ENCODE assay signal across 8 cellular contexts in the genomic region with DNA sequence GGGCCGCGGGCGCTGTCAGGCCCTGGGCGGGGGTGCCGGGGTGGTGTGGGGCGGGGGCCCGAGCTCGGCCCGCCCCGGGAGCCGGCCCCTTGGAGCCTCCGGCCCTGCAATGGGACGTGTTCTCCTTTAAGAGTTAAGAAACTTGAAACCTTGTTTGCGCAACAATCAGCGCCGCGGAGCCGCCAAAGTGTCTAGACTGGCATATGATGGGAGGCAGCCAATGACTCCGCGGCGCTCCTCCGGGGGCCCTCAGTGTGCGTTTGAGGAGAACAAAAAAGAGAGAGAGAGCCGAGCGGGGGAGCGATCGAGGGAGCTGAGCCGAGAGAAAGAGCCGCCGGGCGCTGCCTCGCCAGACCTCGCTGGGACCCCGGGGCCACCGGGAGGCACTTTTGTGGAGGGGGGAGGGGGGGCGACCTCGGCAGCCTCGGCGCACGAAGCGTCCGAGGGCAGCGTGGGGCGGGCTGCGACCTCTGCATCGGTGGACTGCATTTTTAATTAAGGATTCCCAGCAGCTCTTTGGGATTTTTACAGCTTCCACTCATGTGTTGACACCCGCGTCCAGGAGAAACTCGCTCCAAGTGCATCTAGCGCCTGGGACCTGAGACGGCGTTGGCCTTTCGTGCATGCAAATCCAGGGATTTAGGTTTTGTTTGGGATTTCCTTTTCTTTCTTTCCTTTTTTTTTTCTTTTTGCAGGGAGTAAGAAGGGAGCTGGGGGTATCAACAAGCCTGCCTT. TPM values are rescaled to one million over a fixed set of nuclear protein-coding genes. Genes with fewer than 3 reads are reported as not detected.
A peak's percentile ranks its signal among the peaks of the same experiment; 100 is the strongest.
DNase-seq lines count a peak whose midpoint lies in the region; ATAC-seq and TF ChIP-seq lines count a peak whose summit lies in the region.

A gene (plus strand): TSS at position 202 of the 735 bp plus-strand sequence. CDS start 1,023 bp downstream, outside the sequence.

- WGBS in lung, 2 donors = 0 to 1% methylated on average over 51 to 53 of the region's 53 CpGs

- peak within 1 kb of the TSS; percentile 68 for H3K9ac ChIP-seq in ES-I3 (ENCODE audit: low read depth, low read length)

- peak within 1 kb of the TSS; percentile 91 to 93 for H3K27ac ChIP-seq in lung (ENCODE audit: low read depth in 1 of 2, low read length in 1 of 2)

- H3K36me3 ChIP-seq in ES-I3 (ENCODE audit: insufficient read depth, low read length) = no peaks in the 10 kb centered on the region
- H3K36me3 ChIP-seq in lung (ENCODE audit: control insufficient read depth in 2 of 2, insufficient read depth in 2 of 2, low read length in 2 of 2) = no peaks in the 10 kb centered on the region

- ATAC-seq in lung (ENCODE audit: insufficient read depth, low FRiP score) (peak; percentile 59), GM21786 (IDR thresholded peaks at IDR 0.05; ENCODE audit: unreplicated experiment) (no peak)

- peak; percentile 96 for DNase-seq in HT1080 (ENCODE audit: low read depth)
- DNase-seq in NOMO-1 treated with DMSO at 0.1 percent for 48 hours (lab: John Stamatoyannopoulos, UW; ENCODE audit: unreplicated experiment) = peak; percentile 98
- DNase-seq in activated CD8-positive, alpha-beta memory T cell treated with anti-CD3 and anti-CD28 coated beads for 24 hours = peak; percentile 87
- peak; percentile 52 for DNase-seq in effector CD8-positive, alpha-beta T cell (lab: John Stamatoyannopoulos, UW)
- peak; percentile 96 for DNase-seq in lung (ENCODE audit: low spot score)
- DNase-seq in stimulated activated CD4-positive, alpha-beta T cell treated with anti-CD3 and anti-CD28 coated beads, Interleukin-4, amount 100 ng/mL, for 48 hours (ENCODE audit: low read depth in 2 of 2) = peak; percentile 70 to 73

- H3K4me1 ChIP-seq in ES-I3 (ENCODE audit: insufficient read depth, low read length) (peaks cover 28% of the 10 kb centered on the region), lung (ENCODE audit: control insufficient read depth in 2 of 2, insufficient read depth in 2 of 2, low read length in 2 of 2) (peaks cover 0 to 16% of the 10 kb centered on the region in 2 donors)

- no peaks in the 10 kb centered on the region for H3K27me3 ChIP-seq in lung (ENCODE audit: control insufficient read depth, insufficient read depth)

- TF ChIP-seq CTCF in lung (IDR thresholded peaks at IDR 0.05; ENCODE audit: control extremely low read depth, extremely low read depth) = no peak

- peak within 1 kb of the TSS; percentile 81 for H3K4me3 ChIP-seq in lung

- H3K9me3 ChIP-seq in ES-I3 (ENCODE audit: control insufficient read depth, insufficient read depth, low read length) (no peaks in the 10 kb centered on the region), lung (ENCODE audit: control insufficient read depth in 2 of 2, insufficient read depth in 1 of 2, low read length in 1 of 2) (no peaks in the 10 kb centered on the region)

RNA-seq across cellular contexts. Expression of the gene that starts here (rescaled TPM):
- 6.9 and 8.5 TPM in 2 replicates for total RNA-seq in HT1080 (2014; rRNA removed; shearing (Covaris generic))
- 4.8 and 6.2 TPM in 2 replicates for polyA plus RNA-seq in HT1080 (2015; cell fraction: cytosol; rRNA removed)
- polyA plus RNA-seq in HT1080 (2015; cell fraction: nucleus; rRNA removed) = 8.3 and 11.1 TPM in 2 replicates
- 10 to 100 TPM; 62.3 to 67.9 TPM for total RNA-seq in lung
- 10 to 100 TPM; 24.2 to 56.0 TPM for polyA plus RNA-seq in lung
